22 cellular contexts compared by ENCODE assay signal in the genomic region with DNA sequence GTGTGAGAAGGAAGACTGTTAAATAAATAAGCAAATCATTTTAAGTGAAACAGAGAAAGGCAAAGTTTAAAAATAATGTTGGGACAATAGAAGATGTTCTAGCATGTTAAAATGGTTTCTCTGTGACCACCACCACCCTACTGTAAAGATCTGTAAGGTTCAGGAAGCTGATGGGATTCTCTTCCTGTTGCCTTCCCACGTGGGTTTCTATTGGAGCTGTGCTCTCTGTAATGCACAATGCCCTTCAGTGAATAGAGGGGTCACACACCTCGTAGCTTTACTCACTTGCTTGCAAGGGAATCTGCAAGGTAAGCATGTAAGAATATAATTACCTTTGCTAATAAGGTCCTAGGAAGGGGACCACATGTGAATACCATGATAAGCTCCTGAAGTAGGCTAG.
"Had no signal": no experiment of that assay in that cellular context is flagged by ENCODE, and none has a peak within 500 bp of the region (broad histone marks: within the 10 kb centered on the region; RNA-seq: fewer than 3 reads in every experiment).

No MANE protein-coding gene starts in this region.

- H3K27me3 Mint-ChIP-seq: activated naive CD8-positive, alpha-beta T cell treated with anti-CD3 and anti-CD28 coated beads, Interleukin-2, amount 10 ng/mL, durations not matched to agents 7 days and 5 days had no signal

- H3K4me1 ChIP-seq: adrenal gland, breast epithelium had no signal

- H3K27me3 ChIP-seq: adrenal gland, breast epithelium had no signal

- H3K36me3 ChIP-seq: adrenal gland, breast epithelium had no signal

- H3K27ac ChIP-seq: adrenal gland, breast epithelium had no signal

- H3K4me3 Mint-ChIP-seq: activated CD8-positive, alpha-beta T cell treated with anti-CD3 and anti-CD28 coated beads, Interleukin-2, amount 10 ng/mL, durations not matched to agents 7 days and 5 days; activated naive CD8-positive, alpha-beta T cell treated with anti-CD3 and anti-CD28 coated beads, Interleukin-2, amount 10 ng/mL, durations not matched to agents 7 days and 5 days had no signal

- H3K9me3 ChIP-seq: adrenal gland had no signal

- DNase-seq: activated CD4-positive, alpha-beta T cell treated with anti-CD3 and anti-CD28 coated beads for 48 hours; activated CD4-positive, alpha-beta T cell treated with anti-CD3 and anti-CD28 coated beads, Interleukin-2, amount 50 U/mL, for 4 hours; activated CD4-positive, CD25-positive, alpha-beta regulatory T cell treated with anti-CD3 and anti-CD28 coated beads, Interleukin-2, amount 50 U/mL, for 72 hours; activated CD8-positive, alpha-beta memory T cell treated with anti-CD3 and anti-CD28 coated beads, Interleukin-2, amount 50 U/mL, for 48 hours; activated CD8-positive, alpha-beta T cell treated with anti-CD3 and anti-CD28 coated beads, Interleukin-2, amount 10 ng/mL, durations not matched to agents 7 days and 5 days; activated naive CD4-positive, alpha-beta T cell treated with anti-CD3 and anti-CD28 coated beads, Interleukin-2, amount 50 U/mL, for 16 hours; activated naive CD8-positive, alpha-beta T cell treated with anti-CD3 and anti-CD28 coated beads, Interleukin-2, amount 10 ng/mL, durations not matched to agents 7 days and 5 days; activated T-cell treated with anti-CD3 and anti-CD28 coated beads, Interleukin-2, amount 50 U/mL, for 1 hour; adrenal gland; anterior cingulate cortex; central memory CD4-positive, alpha-beta T cell; NCI-H1105 treated with DMSO at 0.1 percent for 48 hours; NCI-H1436 treated with DMSO at 0.1 percent for 48 hours; NCI-H1930; NCI-H2107; NCI-H345; NCI-H510A; NCI-H526 treated with DMSO at 0.1 percent for 48 hours; SIG-M5; T-helper 2 cell; T1000 had no signal

- H3K4me3 ChIP-seq: adrenal gland, breast epithelium had no signal

- H3K27ac Mint-ChIP-seq: activated CD8-positive, alpha-beta T cell treated with anti-CD3 and anti-CD28 coated beads, Interleukin-2, amount 10 ng/mL, durations not matched to agents 7 days and 5 days; activated naive CD8-positive, alpha-beta T cell treated with anti-CD3 and anti-CD28 coated beads, Interleukin-2, amount 10 ng/mL, durations not matched to agents 7 days and 5 days had no signal

- ATAC-seq: activated CD8-positive, alpha-beta T cell treated with anti-CD3 and anti-CD28 coated beads, Interleukin-2, amount 10 ng/mL, durations not matched to agents 7 days and 5 days had no signal
